Comparison of ENCODE assay signal across 8 cellular contexts in genomic region chr10:122461729-122462532, GRCh38. TPM values are rescaled to one million over a fixed set of nuclear protein-coding genes. Genes with fewer than 3 reads are reported as not detected.
DNase-seq lines count a peak whose midpoint lies in the region; ATAC-seq and TF ChIP-seq lines count a peak whose summit lies in the region.

No MANE protein-coding gene starts in this region.

- peak; percentile 38 for ATAC-seq in activated CD8-positive, alpha-beta T cell treated with anti-CD3 and anti-CD28 coated beads, Interleukin-2, amount 10 ng/mL, durations not matched to agents 7 days and 5 days
- ATAC-seq in heart left ventricle (peak in 3 of 4 donors; percentile 26 to 40 (median 35)), HG03457 (IDR thresholded peaks at IDR 0.05; ENCODE audit: unreplicated experiment) (no peak), HG03175 (IDR thresholded peaks at IDR 0.05; ENCODE audit: unreplicated experiment) (no peak), HG02642 (IDR thresholded peaks at IDR 0.05; ENCODE audit: poor library complexity, unreplicated experiment) (no peak)

- H4K20me1 ChIP-seq in GM23248 (ENCODE audit: insufficient read depth), result no peaks in the 10 kb centered on the region

- H3K27me3 ChIP-seq in GM23248 (replicated peaks; ENCODE audit: insufficient read depth), result no peaks in the 10 kb centered on the region
- H3K27me3 ChIP-seq in heart left ventricle, result peaks cover 0 to 37% (median 0%) of the 10 kb centered on the region in 9 donors

- peak overlapping the region; percentile 64 for H2AFZ ChIP-seq in GM23248

- peaks cover 8% of the 10 kb centered on the region for H3K4me1 Mint-ChIP-seq in activated CD8-positive, alpha-beta T cell treated with anti-CD3 and anti-CD28 coated beads, Interleukin-2, amount 10 ng/mL, durations not matched to agents 7 days and 5 days (ENCODE audit: low read depth)
- H3K4me1 Mint-ChIP-seq in progenitor cell of endocrine pancreas (ENCODE audit: low read depth), result peaks cover 4% of the 10 kb centered on the region

- TF ChIP-seq CTCF in heart left ventricle (IDR thresholded peaks at IDR 0.05), result no peak
- TF ChIP-seq CTCF in progenitor cell of endocrine pancreas (IDR thresholded peaks at IDR 0.05; ENCODE audit: unreplicated experiment), result no peak

- no peaks in the 10 kb centered on the region for H3K36me3 Mint-ChIP-seq in activated CD8-positive, alpha-beta T cell treated with anti-CD3 and anti-CD28 coated beads, Interleukin-2, amount 10 ng/mL, durations not matched to agents 7 days and 5 days (ENCODE audit: low read depth)
- no peaks in the 10 kb centered on the region for H3K36me3 Mint-ChIP-seq in progenitor cell of endocrine pancreas (ENCODE audit: insufficient read depth)

- in situ Hi-C loops in GM23248 (cut with MboI), result no loop called here

- no peak for TF ChIP-seq POLR2A in heart left ventricle (IDR thresholded peaks at IDR 0.05)

- H3K9ac ChIP-seq in GM23248, result peak overlapping the region; percentile 81

- H3K36me3 ChIP-seq in GM23248 (ENCODE audit: low read depth) (no peaks in the 10 kb centered on the region), heart left ventricle (peaks cover 0 to 8% (median 0%) of the 10 kb centered on the region in 9 donors)

- no peaks in the 10 kb centered on the region; the same call in 1 of the 2 replicates for H3F3A ChIP-seq in GM23248 (ENCODE audit: insufficient read depth)

- intact Hi-C loops in heart left ventricle (cut with DNase I), result loop anchor here in 6 of 10 donors (2.0 to 10.0 kb wide), 3 partner anchors 35 to 103 kb away; partner anchors contain the start of gene DMBT1 (in 2 of the 6)

- WGBS in GM23248 (ENCODE audit: low coverage in 1 of 2, low lambda C conversion rate in 2 of 2, missing lambda C conversion rate in 2 of 2), 2 experiments, result 1% methylated on average over 50 to 57 of the region's 95 CpGs
- 0 to 1% (median 0%) methylated on average over 20 to 95 of the region's 95 CpGs for WGBS in heart left ventricle, 4 donors

- H3K4me3 ChIP-seq in GM23248 (peak overlapping the region; percentile 74), heart left ventricle (peak overlapping the region; percentile 66 to 97 (median 83))

- H3K9me3 Mint-ChIP-seq in activated CD8-positive, alpha-beta T cell treated with anti-CD3 and anti-CD28 coated beads, Interleukin-2, amount 10 ng/mL, durations not matched to agents 7 days and 5 days (ENCODE audit: insufficient read depth), result no peaks in the 10 kb centered on the region
- no peaks in the 10 kb centered on the region for H3K9me3 Mint-ChIP-seq in progenitor cell of endocrine pancreas (ENCODE audit: low read depth)

- H3K4me1 ChIP-seq in GM23248 (ENCODE audit: insufficient read depth) (0 out of 2 replicates have a peak, but pooled peaks cover 18% of the 10 kb centered on the region), heart left ventricle (peaks cover 0 to 45% (median 25%) of the 10 kb centered on the region in 12 donors)

- H3K79me2 ChIP-seq in GM23248 (ENCODE audit: insufficient read depth), result peaks cover 41% of the 10 kb centered on the region

- no peak overlapping the region for H3K27ac Mint-ChIP-seq in activated CD8-positive, alpha-beta T cell treated with anti-CD3 and anti-CD28 coated beads, Interleukin-2, amount 10 ng/mL, durations not matched to agents 7 days and 5 days
- H3K27ac Mint-ChIP-seq in progenitor cell of endocrine pancreas, result no peak overlapping the region

- H3K9me2 ChIP-seq in GM23248 (ENCODE audit: insufficient read depth), result no peaks in the 10 kb centered on the region

- DNase-seq in GM23248, result peak; percentile 57
- DNase-seq in activated CD8-positive, alpha-beta T cell treated with anti-CD3 and anti-CD28 coated beads, Interleukin-2, amount 10 ng/mL, durations not matched to agents 7 days and 5 days, result no peak
- peak in 2 of 5 donors; percentile 39 to 45 for DNase-seq in heart left ventricle
- DNase-seq in progenitor cell of endocrine pancreas (ENCODE audit: low spot score, unreplicated experiment), result no peak
- DNase-seq in NCI-H524 treated with DMSO at 0.1 percent for 48 hours (lab: John Stamatoyannopoulos, UW), result no peak

- H3K9me3 ChIP-seq in GM23248 (ENCODE audit: low read depth) (no peaks in the 10 kb centered on the region), heart left ventricle (no peaks in the 10 kb centered on the region)

- CTCF ChIA-PET in activated CD8-positive, alpha-beta T cell treated with anti-CD3 and anti-CD28 coated beads, Interleukin-2, amount 10 ng/mL, durations not matched to agents 7 days and 5 days (lab: Charles Lee), result no interaction called here

- POLR2A ChIA-PET in activated CD8-positive, alpha-beta T cell treated with anti-CD3 and anti-CD28 coated beads, Interleukin-2, amount 10 ng/mL, durations not matched to agents 7 days and 5 days (lab: Charles Lee), result no interaction called here

- H3K4me3 Mint-ChIP-seq in activated CD8-positive, alpha-beta T cell treated with anti-CD3 and anti-CD28 coated beads, Interleukin-2, amount 10 ng/mL, durations not matched to agents 7 days and 5 days, result peak overlapping the region; percentile 63
- peak overlapping the region; percentile 63 for H3K4me3 Mint-ChIP-seq in progenitor cell of endocrine pancreas (ENCODE audit: low read depth)

- peak overlapping the region; percentile 91 for H3K4me2 ChIP-seq in GM23248 (ENCODE audit: unreplicated experiment)

- peaks cover 77% of the 10 kb centered on the region for H3K27me3 Mint-ChIP-seq in activated CD8-positive, alpha-beta T cell treated with anti-CD3 and anti-CD28 coated beads, Interleukin-2, amount 10 ng/mL, durations not matched to agents 7 days and 5 days (ENCODE audit: low read depth)
- peaks cover 79% of the 10 kb centered on the region for H3K27me3 Mint-ChIP-seq in progenitor cell of endocrine pancreas

- H3K27ac ChIP-seq in GM23248 (peak overlapping the region; percentile 66), heart left ventricle (peak overlapping the region; percentile 33 to 86 (median 75))

RNA-seq across cellular contexts. Expression of gene HTRA1, which starts 0.6 kb away (rescaled TPM):
- 395 and 405 TPM in 2 replicates for total RNA-seq in GM23248 (2014; rRNA removed; shearing (Covaris generic))
- polyA plus RNA-seq in GM23248 (2016; fragmentation: Nextera tagmentation; extraction: Ambion mirVana) (220 and 303 TPM in 2 replicates), heart left ventricle (10 to 100 TPM; 30.5 to 34.9 TPM)
- total RNA-seq in activated CD8-positive, alpha-beta T cell treated with anti-CD3 and anti-CD28 coated beads, Interleukin-2, amount 10 ng/mL, durations not matched to agents 7 days and 5 days, result not detected
- total RNA-seq in heart left ventricle (100 to 1,000 TPM in 3 of 9 donors, 10 to 100 TPM in 6; 35.7 to 153 (median 57.6) TPM), progenitor cell of endocrine pancreas (3.5 and 6.3 TPM in 2 replicates)

RNA-seq across cellular contexts. Expression of gene ARMS2, which starts 7.5 kb away (rescaled TPM):
- total RNA-seq in GM23248 (2014; rRNA removed; shearing (Covaris generic)), result not detected in 2 replicates
- polyA plus RNA-seq in GM23248 (2016; fragmentation: Nextera tagmentation; extraction: Ambion mirVana) (not detected in 2 replicates), heart left ventricle (not detected)
- not detected for total RNA-seq in activated CD8-positive, alpha-beta T cell treated with anti-CD3 and anti-CD28 coated beads, Interleukin-2, amount 10 ng/mL, durations not matched to agents 7 days and 5 days
- total RNA-seq in heart left ventricle (1 to 10 TPM in 2 of 9 donors, under 1 TPM in 1, not detected in 6; 0.87 to 1.5 (median 1.2) TPM), progenitor cell of endocrine pancreas (not detected in 2 replicates)

Comparison
In these comparisons a context has a peak if more than half of its experiments do, and no peak if none do; other contexts are left out.
1. ATAC-seq: peak in activated CD8-positive, alpha-beta T cell treated with anti-CD3 and anti-CD28 coated beads, Interleukin-2, amount 10 ng/mL, durations not matched to agents 7 days and 5 days (single experiment) and heart left ventricle (3 of 4); none in HG03457 (single experiment), HG03175 (single experiment) and HG02642 (single experiment).